Comparison of ENCODE assay signal across 1 cellular context in the genomic region with DNA sequence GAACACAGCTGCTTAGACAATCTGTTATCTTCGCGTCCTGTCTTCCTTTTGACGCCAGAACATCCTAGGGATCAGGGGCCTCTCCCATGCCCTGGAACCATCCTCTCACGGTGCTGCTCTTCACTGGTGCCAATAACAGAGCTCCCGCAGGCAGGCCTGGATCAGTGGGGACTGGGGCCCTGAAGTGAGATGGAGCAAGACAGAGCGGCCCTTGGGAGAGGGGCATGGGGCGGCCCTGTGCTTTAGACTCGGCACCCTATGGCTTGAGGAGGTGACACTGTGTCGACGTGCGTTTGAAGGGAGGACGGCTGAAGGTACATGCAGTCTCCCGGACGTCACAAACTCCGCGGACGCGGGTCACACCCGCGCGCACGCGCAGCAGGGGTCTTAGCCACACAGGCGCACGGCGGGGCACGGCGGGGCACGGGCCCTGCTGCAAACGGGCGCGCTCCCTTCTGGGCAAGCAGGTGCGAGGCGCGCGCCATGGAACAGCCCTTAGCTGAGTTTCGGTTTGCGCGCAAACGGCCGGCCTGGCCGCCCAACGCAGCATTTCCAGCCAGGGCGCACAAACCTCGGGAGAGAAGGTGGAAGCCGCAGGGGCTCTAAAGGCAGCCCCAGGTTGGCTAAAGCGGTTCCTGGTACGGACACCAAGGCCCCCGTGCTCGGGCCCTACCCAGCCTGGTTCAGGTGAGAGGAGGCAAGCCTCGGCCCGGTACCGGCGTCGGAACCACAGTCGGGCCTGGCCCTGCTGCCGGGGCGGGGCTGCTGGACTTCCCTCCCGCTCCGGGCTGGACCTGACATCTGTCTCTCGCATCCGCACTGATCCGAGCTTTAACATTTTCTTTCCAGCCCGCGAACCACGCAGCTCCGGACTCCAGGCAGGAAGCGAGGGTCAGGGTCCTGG.
TF ChIP-seq lines count a peak whose summit lies in the region.

No MANE protein-coding gene starts in this region.

TF ChIP-seq in HepG2, 621 proteins besides CTCF, POLR2A, EP300 and RAD21 (continued from another document):
- TF ChIP-seq ZSCAN31 (CRISPR knock-in tag; IDR thresholded peaks at IDR 0.05; ENCODE audit: low read depth) (no peak), TEF (CRISPR knock-in tag; IDR thresholded peaks at IDR 0.05) (no peak), YEATS4 (CRISPR knock-in tag; IDR thresholded peaks at IDR 0.05; ENCODE audit: borderline replicate concordance) (no peak), ZNF800 (CRISPR knock-in tag; IDR thresholded peaks at IDR 0.05) (peak; percentile 97), MAFF (IDR thresholded peaks at IDR 0.05; ENCODE audit: low read depth, low read length) (no peak), CSRNP1 (CRISPR knock-in tag; IDR thresholded peaks at IDR 0.05) (no peak), ZNF7 (CRISPR knock-in tag; IDR thresholded peaks at IDR 0.05) (no peak), ZNF687 (CRISPR knock-in tag; IDR thresholded peaks at IDR 0.05) (peak; percentile 50), NR2F2 (IDR thresholded peaks at IDR 0.05; ENCODE audit: borderline replicate concordance, low read depth) (no peak)
